In genomic region chr1:68232354-68233148, GRCh38 we compare ENCODE assay signal across 8 cellular contexts. TPM values are rescaled to one million over a fixed set of nuclear protein-coding genes. Genes with fewer than 3 reads are reported as not detected.
DNase-seq lines count a peak whose midpoint lies in the region; ATAC-seq and TF ChIP-seq lines count a peak whose summit lies in the region.

WLS (minus strand) TSS chr1:68232523; CDS start chr1:68232299, 224 bp downstream.

- no peak for ATAC-seq in GM21515 (IDR thresholded peaks at IDR 0.05; ENCODE audit: unreplicated experiment)

- H3K4me3 ChIP-seq in esophagus (ENCODE audit: low read depth in 1 of 2, low read length in 2 of 2) = peak within 1 kb of the TSS; percentile 80 to 87
- peak within 1 kb of the TSS; percentile 64 to 84 for H3K4me3 ChIP-seq in tibial artery

- H3K27me3 ChIP-seq in esophagus (ENCODE audit: control insufficient read depth in 1 of 2, insufficient read depth in 2 of 2, low read length in 2 of 2) (no peaks in the 10 kb centered on the region), tibial artery (no peaks in the 10 kb centered on the region)

- H3K36me3 ChIP-seq in esophagus (ENCODE audit: control insufficient read depth in 2 of 2, insufficient read depth in 2 of 2, low read length in 1 of 2) = no peaks in the 10 kb centered on the region
- H3K36me3 ChIP-seq in tibial artery = no peaks in the 10 kb centered on the region

- DNase-seq in Ammon's horn (ENCODE audit: low spot score) (peak; percentile 92), HT1080 (ENCODE audit: low read depth) (peak; percentile 83), SK-MEL-5 (ENCODE audit: low read depth, low spot score) (peak; percentile 65), midbrain (lab: John Stamatoyannopoulos, UW) (peak; percentile 71), tibial artery (peak; percentile 80 to 90), AML-193 (lab: John Stamatoyannopoulos, UW) (no peak)

- H3K4me1 ChIP-seq in esophagus (ENCODE audit: control insufficient read depth in 2 of 2, insufficient read depth in 2 of 2, low read length in 1 of 2) (no peaks in the 10 kb centered on the region), tibial artery (peaks cover 0 to 36% (median 12%) of the 10 kb centered on the region in 4 donors)

- in situ Hi-C loops in SK-MEL-5 (cut with HindIII; ENCODE audit: low pct_unique_long_range_greater_than_20kb, low sequenced_read_pairs) = no loop called here

- intact Hi-C loops in tibial artery (cut with DNase I; ENCODE audit: low total_unique reads) = loop anchor here (5.0 kb wide), 2 partner anchors 35 to 110 kb away; no protein-coding TSS in a partner anchor

- H3K9me3 ChIP-seq in esophagus (ENCODE audit: control insufficient read depth in 2 of 2, insufficient read depth in 1 of 2, low read depth in 1 of 2, low read length in 1 of 2) (no peaks in the 10 kb centered on the region), tibial artery (no peaks in the 10 kb centered on the region)

- TF ChIP-seq CTCF in tibial artery (IDR thresholded peaks at IDR 0.05) = no peak

- WGBS in esophagus, 2 donors = 1% methylated on average over 39 to 41 of the region's 41 CpGs

- H3K27ac ChIP-seq in esophagus (ENCODE audit: low read depth in 2 of 2, low read length in 1 of 2) (peak within 1 kb of the TSS; percentile 81 to 88), tibial artery (peak within 1 kb of the TSS; percentile 74 to 88)

RNA-seq across cellular contexts. Expression of gene WLS, which starts in this region (rescaled TPM):
- total RNA-seq in HT1080 (2014; rRNA removed; shearing (Covaris generic)) = 40.5 and 61.4 TPM in 2 replicates
- 55.1 and 56.2 TPM in 2 replicates for polyA plus RNA-seq in HT1080 (2015; cell fraction: cytosol; rRNA removed)
- polyA plus RNA-seq in HT1080 (2015; cell fraction: nucleus; rRNA removed) = 100 and 123 TPM in 2 replicates
- total RNA-seq in SK-MEL-5 (2014; rRNA removed; shearing (Covaris generic)) = 33.8 and 35.1 TPM in 2 replicates
- polyA plus RNA-seq in SK-MEL-5 (2015; cell fraction: cytosol; rRNA removed) = 47.4 and 50.3 TPM in 2 replicates
- 16.4 and 25.0 TPM in 2 replicates for polyA plus RNA-seq in SK-MEL-5 (2015; cell fraction: nucleus; rRNA removed)
- 10 to 100 TPM; 29.4 to 52.5 TPM for polyA plus RNA-seq in esophagus

Comparison
In these comparisons a context has a peak if more than half of its experiments do, and no peak if none do; other contexts are left out.
1. DNase-seq: peak in Ammon's horn (single experiment), HT1080 (single experiment), SK-MEL-5 (single experiment), midbrain (single experiment) and tibial artery (2 of 2); none in AML-193 (0 of 2).